9 cellular contexts compared by ENCODE assay signal in genomic region chr5:122774519-122774860, GRCh38. TPM values are rescaled to one million over a fixed set of nuclear protein-coding genes. Genes with fewer than 3 reads are reported as not detected.
DNase-seq lines count a peak whose midpoint lies in the region; ATAC-seq, FAIRE-seq and TF ChIP-seq lines count a peak whose summit lies in the region.
"Had no signal": no experiment of that assay in that cellular context is flagged by ENCODE, and none has a peak within 500 bp of the region (broad histone marks: within the 10 kb centered on the region; RNA-seq: fewer than 3 reads in every experiment).

No MANE protein-coding gene starts in this region.

- H3K36me3 ChIP-seq in liver (ENCODE audit: control insufficient read depth in 4 of 4, insufficient read depth in 3 of 4, low read depth in 1 of 4, low read length in 3 of 4), result no peaks in the 10 kb centered on the region
- no peaks in the 10 kb centered on the region for H3K36me3 ChIP-seq in transverse colon

- H3K4me1 ChIP-seq in A549 (peaks cover 16% of the 10 kb centered on the region; the same call in 2 of the 3 replicates), liver (ENCODE audit: control insufficient read depth in 4 of 4, insufficient read depth in 4 of 4, low read length in 3 of 4) (peaks cover 0 to 20% (median 9%) of the 10 kb centered on the region in 4 donors), transverse colon (peaks cover 6 to 39% (median 16%) of the 10 kb centered on the region in 4 donors)

- H3K9ac ChIP-seq in liver (ENCODE audit: low read depth in 1 of 2, low read length in 2 of 2), result peak overlapping the region in 1 of 2 donors; percentile 45

- H3K4me3 ChIP-seq in A549 (peak overlapping the region; percentile 84), astrocyte of the cerebellum (ENCODE audit: low read depth, low read length) (peak overlapping the region; percentile 95), liver (ENCODE audit: low read depth in 1 of 3, low read length in 3 of 3) (peak overlapping the region; percentile 38 to 98 (median 83)), transverse colon (peak overlapping the region in 3 of 4 donors; percentile 58 to 89 (median 83))

- 18% methylated on average over 8 of the region's 8 CpGs for WGBS in A549 (ENCODE audit: missing lambda C conversion rate)
- WGBS in liver, result 24% methylated on average over 8 of the region's 8 CpGs
- WGBS in transverse colon (ENCODE audit: low coverage in 1 of 2), 2 donors, result 20 to 21% methylated on average over 4 to 8 of the region's 8 CpGs

- intact Hi-C loops in transverse colon (cut with DNase I; ENCODE audit: low total_unique reads), result no loop called here

- H3K27me3 ChIP-seq in liver (ENCODE audit: control insufficient read depth in 4 of 4, insufficient read depth in 4 of 4, low read length in 3 of 4) (no peaks in the 10 kb centered on the region), transverse colon (no peaks in the 10 kb centered on the region)

- POLR2A ChIA-PET in A549 (lab: Yijun Ruan, JAX), result interaction anchor here (0.6 to 1.5 kb wide), 5 partner anchors 12 to 648 kb away, joined by 3 to 5 read pairs (median 4); partner anchors contain the start of genes CEP120 and SNX24

- DNase-seq in A549 (ENCODE audit: low read depth in 1 of 2, low spot score in 1 of 2) (peak in 1 of 2 experiments; percentile 12), astrocyte of the cerebellum (ENCODE audit: low read depth) (no peak), transverse colon (no peak), G401 (ENCODE audit: low spot score) (no peak), cerebellum (ENCODE audit: low spot score) (no peak)

- H3K27ac ChIP-seq in A549 (peak overlapping the region; percentile 29 to 92; a peak in 3 of 6 replicates), liver (ENCODE audit: low read depth in 1 of 2, low read length in 2 of 2) (peak overlapping the region; percentile 32 to 97), transverse colon (peak overlapping the region; percentile 83 to 91 (median 88))

- CTCF ChIA-PET in A549 (lab: Yijun Ruan, JAX), result no interaction called here

- H3K4me2 ChIP-seq in A549, result peak overlapping the region; percentile 68

- in situ Hi-C loops in astrocyte of the cerebellum (cut with HindIII; ENCODE audit: low sequenced_read_pairs), result no loop called here
- in situ Hi-C loops in transverse colon (cut with MboI; ENCODE audit: low pct_ligation_motif_present in 1 of 4, low pct_unique_long_range_greater_than_20kb in 1 of 4, low sequenced_read_pairs in 3 of 4), result no loop called here
- in situ Hi-C loops in G401 (cut with HindIII; ENCODE audit: low sequenced_read_pairs), result no loop called here

- peak; percentile 58 to 66 for ATAC-seq in A549
- ATAC-seq in GM19351 (IDR thresholded peaks at IDR 0.05; ENCODE audit: unreplicated experiment), result peak; percentile 33
- peak; percentile 41 for ATAC-seq in HG03432 (IDR thresholded peaks at IDR 0.05; ENCODE audit: unreplicated experiment)

- TF ChIP-seq RAD21 in A549 (conservative IDR thresholded peaks at IDR 0.05 in 1 of 2, IDR thresholded peaks at IDR 0.05 in 1 of 2) (no peak), liver (IDR thresholded peaks at IDR 0.05) (no peak)

- no peak for TF ChIP-seq CTCF in A549 (IDR thresholded peaks at IDR 0.05)
- no peak for TF ChIP-seq CTCF in astrocyte of the cerebellum (IDR thresholded peaks at IDR 0.05; ENCODE audit: low read depth, low read length, missing control alignments)
- no peak for TF ChIP-seq CTCF in liver (IDR thresholded peaks at IDR 0.05; ENCODE audit: low read depth, low read length, missing input control)
- TF ChIP-seq CTCF in transverse colon (IDR thresholded peaks at IDR 0.05), result no peak

- H3K9me3 ChIP-seq in A549 (no peaks in the 10 kb centered on the region), liver (ENCODE audit: control insufficient read depth in 4 of 4, low read length in 3 of 4) (no peaks in the 10 kb centered on the region), transverse colon (no peaks in the 10 kb centered on the region)

- TF ChIP-seq EP300 in A549 (IDR thresholded peaks at IDR 0.05) (no peak), transverse colon (IDR thresholded peaks at IDR 0.05; ENCODE audit: low read depth) (no peak)

- TF ChIP-seq POLR2A in A549 (IDR thresholded peaks at IDR 0.05; ENCODE audit: low read length) (no peak), transverse colon (IDR thresholded peaks at IDR 0.05) (no peak)

- no peak for FAIRE-seq in A549 (lab: Jason Lieb, UNC)
- FAIRE-seq: islet of Langerhans had no signal

TF ChIP-seq in A549, 52 proteins besides CTCF, POLR2A, EP300 and RAD21 (continues in another document):
- no peak for TF ChIP-seq USF2 (IDR thresholded peaks at IDR 0.05)
- TF ChIP-seq NPAS2 (CRISPR knock-in tag; IDR thresholded peaks at IDR 0.05; ENCODE audit: borderline replicate concordance), result no peak
- no peak for TF ChIP-seq CEBPB (IDR thresholded peaks at IDR 0.05)
- no peak for TF ChIP-seq E2F6 (IDR thresholded peaks at IDR 0.05; ENCODE audit: borderline replicate concordance, low read depth)
- TF ChIP-seq ZSCAN20 (CRISPR knock-in tag; IDR thresholded peaks at IDR 0.05), result no peak
- no peak for TF ChIP-seq PBX3 (IDR thresholded peaks at IDR 0.05)
- TF ChIP-seq MAZ (IDR thresholded peaks at IDR 0.05; ENCODE audit: borderline replicate concordance, low read depth, low read length), result no peak

TF ChIP-seq in liver, 16 proteins besides CTCF, POLR2A, EP300 and RAD21:
- TF ChIP-seq HNF4G (IDR thresholded peaks at IDR 0.05) (no peak), REST (IDR thresholded peaks at IDR 0.05) (peak; percentile 54), TAF1 (conservative IDR thresholded peaks at IDR 0.05) (no peak), NR2F2 (IDR thresholded peaks at IDR 0.05) (no peak), RXRA (IDR thresholded peaks at IDR 0.05) (peak in 1 of 2 donors; percentile 5), JUND (IDR thresholded peaks at IDR 0.05) (no peak), HNF4A (conservative IDR thresholded peaks at IDR 0.05) (peak in 1 of 2 donors; percentile 26), ZBTB33 (IDR thresholded peaks at IDR 0.05) (no peak), SP1 (IDR thresholded peaks at IDR 0.05) (peak; percentile 19), GABPA (IDR thresholded peaks at IDR 0.05 in 1 of 2, conservative IDR thresholded peaks at IDR 0.05 in 1 of 2) (no peak), MAX (IDR thresholded peaks at IDR 0.05) (no peak)

RNA-seq across cellular contexts. Expression of gene SNX2, which starts 0.4 kb away (rescaled TPM):
- polyA plus RNA-seq in A549 (2011; rRNA removed), result 41.7 and 52.9 TPM in 2 replicates
- 17.0 and 17.3 TPM in 2 replicates for polyA plus RNA-seq in A549 (2012; cell fraction: cytosol; rRNA removed)
- 4.5 and 8.0 TPM in 2 replicates for polyA plus RNA-seq in A549 (2012; cell fraction: nucleus; rRNA removed)
- polyA plus RNA-seq in A549 (2017; fragmentation: RNase III; extraction: RNeasy Plus Mini Kit Qiagen cat#74134 plus additional on column Dnase treatment), result 60.6 to 63.0 TPM (median 62.2 TPM) in 3 replicates
- 48.1 and 53.6 TPM in 2 replicates for polyA minus RNA-seq in A549 (2011; rRNA and poly(A)+ RNA removed)
- total RNA-seq in liver, result 10 to 100 TPM; 39.2 to 57.0 TPM
- 10 to 100 TPM; 25.5 to 29.3 TPM for polyA plus RNA-seq in liver
- total RNA-seq in transverse colon, result 100 to 1,000 TPM in 1 of 4 donors, 10 to 100 TPM in 3; 27.3 to 337 (median 69.6) TPM
- 77.4 and 89.8 TPM in 2 replicates for total RNA-seq in G401 (2014; rRNA removed; shearing (Covaris generic))
- total RNA-seq in cerebellum, result 74.2 TPM
